Comparison of ENCODE assay signal across 7 cellular contexts in the genomic region with DNA sequence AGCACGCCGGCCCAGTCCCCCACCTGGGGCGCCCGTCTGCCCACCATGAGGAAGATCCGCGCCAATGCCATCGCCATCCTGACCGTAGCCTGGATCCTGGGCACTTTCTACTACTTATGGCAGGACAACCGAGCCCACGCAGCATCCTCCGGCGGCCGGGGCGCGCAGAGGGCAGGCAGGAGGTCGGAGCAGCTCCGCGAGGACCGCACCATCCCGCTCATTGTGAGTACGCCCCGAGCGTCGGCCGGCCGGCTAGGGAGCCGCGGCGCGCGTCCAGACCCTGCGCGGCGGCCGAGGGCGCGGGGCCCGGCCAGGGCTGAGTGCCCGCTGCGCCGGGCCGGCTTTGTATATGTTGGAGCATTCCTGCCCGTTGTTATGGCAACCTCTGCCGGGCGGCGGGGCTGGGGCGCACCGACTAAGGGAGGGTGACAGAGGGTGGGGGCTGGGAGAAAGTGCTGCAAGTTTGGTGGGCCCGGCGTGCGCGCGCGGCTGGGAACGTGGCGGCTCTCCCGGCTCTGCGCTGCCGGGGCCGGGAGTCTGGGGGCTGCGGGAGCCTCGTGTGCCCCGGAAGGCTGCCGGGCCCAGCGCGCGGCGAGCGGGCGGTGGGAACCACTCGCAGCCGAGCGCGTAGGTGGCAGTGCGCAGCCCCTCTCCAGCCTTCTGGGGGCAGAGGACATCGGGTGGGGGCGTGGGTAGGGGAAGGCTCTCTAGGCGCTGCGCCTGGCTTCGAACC. TPM values are rescaled to one million over a fixed set of nuclear protein-coding genes. Genes with fewer than 3 reads are reported as not detected.
DNase-seq lines count a peak whose midpoint lies in the region; ATAC-seq and TF ChIP-seq lines count a peak whose summit lies in the region.

No MANE protein-coding gene starts in this region.

- DNase-seq in GM10248 (ENCODE audit: extremely low spot score) (peak; percentile 30), NT2/D1 (ENCODE audit: low read depth, low spot score) (no peak), endothelial cell (ENCODE audit: low spot score) (peak; percentile 47), naive B cell (no peak), GM19240 (ENCODE audit: insufficient read length, low spot score) (no peak), RPMI8226 (no peak)

- H3K4me3 ChIP-seq in NT2/D1 (ENCODE audit: insufficient read length, low read depth) = peak overlapping the region; percentile 70

- H3K9ac ChIP-seq in NT2/D1 (ENCODE audit: insufficient read length, low read depth) = peak overlapping the region; percentile 64

- H3K36me3 Mint-ChIP-seq in endothelial cell (ENCODE audit: low read depth, unreplicated experiment) = no peaks in the 10 kb centered on the region
- no peaks in the 10 kb centered on the region for H3K36me3 Mint-ChIP-seq in naive B cell

- H3K4me1 Mint-ChIP-seq in endothelial cell (ENCODE audit: unreplicated experiment) (peaks cover 8% of the 10 kb centered on the region), naive B cell (peaks cover 7 to 12% (median 8%) of the 10 kb centered on the region in 3 donors)

- POLR2A ChIA-PET in GM10248 (lab: Yijun Ruan, JAX) = interaction anchor here (0.8 kb wide), 1 partner anchor 933 kb away, joined by 7 read pairs; no protein-coding TSS in a partner anchor

- TF ChIP-seq CTCF in GM10248 (IDR thresholded peaks at IDR 0.05; ENCODE audit: control extremely low read depth, extremely low read depth, low read depth, missing control alignments) (no peak), endothelial cell (IDR thresholded peaks at IDR 0.05; ENCODE audit: unreplicated experiment) (no peak)

- CTCF ChIA-PET in GM10248 (lab: Yijun Ruan, JAX) = interaction anchor here (0.7 to 6.7 kb wide), 13 partner anchors 10 to 214 kb away, joined by 3 to 52 read pairs (median 4); no protein-coding TSS in a partner anchor

- H3K27ac Mint-ChIP-seq in endothelial cell (ENCODE audit: unreplicated experiment) (no peak overlapping the region), naive B cell (no peak overlapping the region)

- no peaks in the 10 kb centered on the region for H3K9me3 ChIP-seq in NT2/D1 (ENCODE audit: insufficient read depth, low read length)

- H3K4me3 Mint-ChIP-seq in endothelial cell (ENCODE audit: unreplicated experiment) (peak overlapping the region; percentile 88), naive B cell (peak overlapping the region in 7 of 8 donors; percentile 35 to 86 (median 71))

- H3K27me3 Mint-ChIP-seq in endothelial cell (ENCODE audit: unreplicated experiment) = peaks cover 24% of the 10 kb centered on the region
- H3K27me3 Mint-ChIP-seq in naive B cell = peaks cover 47 to 63% (median 56%) of the 10 kb centered on the region in 3 donors

- no peaks in the 10 kb centered on the region for H3K36me3 ChIP-seq in NT2/D1 (ENCODE audit: insufficient read depth, insufficient read length, low read length)

- no peak for ATAC-seq in naive B cell (ENCODE audit: low read depth in 2 of 2)
- no peak for ATAC-seq in GM18909 (IDR thresholded peaks at IDR 0.05; ENCODE audit: poor library complexity, unreplicated experiment)

- H3K4me1 ChIP-seq in NT2/D1 (ENCODE audit: insufficient read depth, insufficient read length) = peaks cover 10% of the 10 kb centered on the region

- H3K9me3 Mint-ChIP-seq in endothelial cell (ENCODE audit: unreplicated experiment) (no peaks in the 10 kb centered on the region), naive B cell (peaks cover 0 to 2% (median 0%) of the 10 kb centered on the region in 7 donors)

- H3K27me3 ChIP-seq in NT2/D1 (ENCODE audit: insufficient read depth, insufficient read length) = peaks cover 40% of the 10 kb centered on the region

RNA-seq across cellular contexts. Expression of gene GALNT16, which starts 0.5 kb away (rescaled TPM):
- total RNA-seq in endothelial cell (ENCODE audit: unreplicated experiment) = 2.8 TPM
- polyA plus RNA-seq in naive B cell (ENCODE audit: low read depth in 6 of 6) = not detected

Comparison
In these comparisons a context has a peak if more than half of its experiments do, and no peak if none do; other contexts are left out.
1. DNase-seq: peak in GM10248 (single experiment) and endothelial cell (single experiment); none in NT2/D1 (single experiment), naive B cell (single experiment), GM19240 (single experiment) and RPMI8226 (single experiment).